Comparison of ENCODE assay signal across 18 cellular contexts in the genomic region with DNA sequence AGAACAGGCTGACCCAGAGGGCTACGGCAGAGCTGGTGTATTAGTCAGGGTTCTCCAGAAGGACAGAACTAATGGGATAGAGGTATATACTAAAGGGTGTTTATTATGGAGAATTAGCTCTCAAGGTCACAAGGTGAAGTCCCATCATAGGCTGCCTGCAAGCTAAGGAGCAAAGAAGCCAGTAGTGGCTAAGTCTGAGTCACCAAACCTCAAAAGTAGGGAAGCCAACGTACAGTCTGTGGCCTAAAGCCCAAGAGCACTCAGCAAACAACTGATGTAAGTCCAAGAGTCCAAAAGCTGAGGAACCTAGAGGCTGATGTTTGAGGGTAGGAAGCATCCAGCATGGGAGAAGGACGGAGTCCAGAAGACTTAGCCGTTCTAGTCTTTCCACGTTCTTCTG.
DNase-seq lines count a peak whose midpoint lies in the region; FAIRE-seq and TF ChIP-seq lines count a peak whose summit lies in the region.
"Had no signal": no experiment of that assay in that cellular context is flagged by ENCODE, and none has a peak within 500 bp of the region (broad histone marks: within the 10 kb centered on the region; RNA-seq: fewer than 3 reads in every experiment).

No MANE protein-coding gene starts in this region.

- H3K4me2 ChIP-seq in osteoblast (ENCODE audit: insufficient read depth, low read length), result peak overlapping the region; percentile 29
- H3K4me2 ChIP-seq: hepatocyte had no signal

- H3K27me3 ChIP-seq in bronchial epithelial cell (ENCODE audit: control insufficient read depth, insufficient read depth, low read length) (no peaks in the 10 kb centered on the region), osteoblast (ENCODE audit: insufficient read depth, low read length) (no peaks in the 10 kb centered on the region), suprapubic skin (no peaks in the 10 kb centered on the region)
- H3K27me3 ChIP-seq: BE2C, hepatocyte had no signal

- no peak for TF ChIP-seq EP300 in suprapubic skin (IDR thresholded peaks at IDR 0.05)

- H2AFZ ChIP-seq in osteoblast (ENCODE audit: low read length), result no peak overlapping the region
- H2AFZ ChIP-seq: hepatocyte had no signal

- peaks cover 31% of the 10 kb centered on the region for H3K4me1 ChIP-seq in osteoblast (ENCODE audit: insufficient read depth, low read length)
- peaks cover 12% of the 10 kb centered on the region for H3K4me1 ChIP-seq in suprapubic skin
- H3K4me1 ChIP-seq: BE2C, psoas muscle had no signal

- no peak overlapping the region for H3K4me3 ChIP-seq in bronchial epithelial cell (ENCODE audit: low read depth, low read length)
- no peak overlapping the region for H3K4me3 ChIP-seq in osteoblast (ENCODE audit: insufficient read depth, low read length)
- H3K4me3 ChIP-seq in suprapubic skin, result no peak overlapping the region
- H3K4me3 ChIP-seq: hepatocyte, psoas muscle had no signal

- H4K20me1 ChIP-seq in osteoblast (ENCODE audit: insufficient read depth, low read length), result no peaks in the 10 kb centered on the region

- WGBS in suprapubic skin, result 79% methylated on average over 5 of the region's 5 CpGs

- H3K4me1 Mint-ChIP-seq in osteocyte (ENCODE audit: unreplicated experiment), result peaks cover 44% of the 10 kb centered on the region

- TF ChIP-seq CTCF in bronchial epithelial cell (IDR thresholded peaks at IDR 0.05; ENCODE audit: insufficient read depth, low read length, severe bottlenecking) (no peak), osteoblast (IDR thresholded peaks at IDR 0.05; ENCODE audit: extremely low read depth, low read depth, low read length) (no peak), suprapubic skin (IDR thresholded peaks at IDR 0.05) (no peak), osteocyte (IDR thresholded peaks at IDR 0.05) (no peak)

- H3K4me3 Mint-ChIP-seq in osteocyte (ENCODE audit: unreplicated experiment), result no peak overlapping the region
- H3K4me3 Mint-ChIP-seq: central memory CD8-positive, alpha-beta T cell had no signal

- no peaks in the 10 kb centered on the region for H3K79me2 ChIP-seq in osteoblast (ENCODE audit: insufficient read depth, low read length)
- H3K79me2 ChIP-seq: hepatocyte had no signal

- H3K27ac ChIP-seq in osteoblast (ENCODE audit: low read depth, low read length) (peak overlapping the region; percentile 58), suprapubic skin (no peak overlapping the region)
- H3K27ac ChIP-seq: hepatocyte, psoas muscle had no signal

- TF ChIP-seq POLR2A in suprapubic skin (IDR thresholded peaks at IDR 0.05), result no peak

- no peaks in the 10 kb centered on the region for H3K27me3 Mint-ChIP-seq in osteocyte (ENCODE audit: unreplicated experiment)
- H3K27me3 Mint-ChIP-seq: central memory CD8-positive, alpha-beta T cell had no signal

- no peak overlapping the region for H3K27ac Mint-ChIP-seq in osteocyte (ENCODE audit: unreplicated experiment)

- no peaks in the 10 kb centered on the region for H3K9me3 ChIP-seq in osteoblast (ENCODE audit: low read depth, low read length)
- H3K9me3 ChIP-seq in suprapubic skin, result no peaks in the 10 kb centered on the region
- H3K9me3 ChIP-seq: BE2C, psoas muscle had no signal

- H3K36me3 Mint-ChIP-seq in osteocyte (ENCODE audit: unreplicated experiment), result peaks cover 3% of the 10 kb centered on the region

- H3K36me3 ChIP-seq in bronchial epithelial cell (ENCODE audit: control insufficient read depth, insufficient read depth, low read length) (no peaks in the 10 kb centered on the region), osteoblast (ENCODE audit: insufficient read depth, low read length) (no peaks in the 10 kb centered on the region), suprapubic skin (no peaks in the 10 kb centered on the region)
- H3K36me3 ChIP-seq: BE2C had no signal

- peak; percentile 38 for DNase-seq in H4 (ENCODE audit: low spot score)
- peak; percentile 77 for DNase-seq in NOMO-1 treated with DMSO at 0.1 percent for 48 hours (lab: John Stamatoyannopoulos, UW; ENCODE audit: unreplicated experiment)
- peak; percentile 40 for DNase-seq in bronchial epithelial cell (ENCODE audit: low read depth)
- DNase-seq in osteoblast (ENCODE audit: insufficient read length, low spot score, missing footprints), result no peak
- no peak for DNase-seq in NK-92 treated with Interleukin-12 subunit alpha and Interleukin-12 subunit beta, amount 100 ng/mL, for 24 hours (lab: John Stamatoyannopoulos, UW)
- no peak for DNase-seq in suprapubic skin (ENCODE audit: low spot score in 2 of 2)
- no peak for DNase-seq in stimulated activated CD4-positive, alpha-beta T cell treated with anti-CD3 and anti-CD28 coated beads, Interleukin-2, amount 100 ng/mL, for 24 hours
- DNase-seq in osteocyte (ENCODE audit: extremely low spot score, unreplicated experiment), result no peak
- DNase-seq: activated CD4-positive, CD25-positive, alpha-beta regulatory T cell treated with anti-CD3 and anti-CD28 coated beads, Interleukin-2, amount 50 U/mL, for 72 hours; activated CD8-positive, alpha-beta memory T cell treated with anti-CD3 and anti-CD28 coated beads, Interleukin-2, amount 50 U/mL, for 4 hours; activated naive CD4-positive, alpha-beta T cell treated with anti-CD3 and anti-CD28 coated beads, Interleukin-2, amount 50 U/mL, for 16 hours; BE2C; DMS53; NCI-H1436 treated with DMSO at 0.1 percent for 48 hours; psoas muscle had no signal

- no peak for FAIRE-seq in bronchial epithelial cell (lab: Jason Lieb, UNC)
- FAIRE-seq: HepG2 had no signal

- H3K9me3 Mint-ChIP-seq in osteocyte (ENCODE audit: unreplicated experiment), result peaks cover 3% of the 10 kb centered on the region
- H3K9me3 Mint-ChIP-seq: central memory CD8-positive, alpha-beta T cell had no signal

Comparison
In these comparisons a context has a peak if more than half of its experiments do, and no peak if none do; other contexts are left out.
1. DNase-seq: peak in H4 (single experiment), NOMO-1 treated with DMSO at 0.1 percent for 48 hours (single experiment) and bronchial epithelial cell (single experiment); none in osteoblast (single experiment), NK-92 treated with Interleukin-12 subunit alpha and Interleukin-12 subunit beta, amount 100 ng/mL, for 24 hours (single experiment), suprapubic skin (0 of 2), stimulated activated CD4-positive, alpha-beta T cell treated with anti-CD3 and anti-CD28 coated beads, Interleukin-2, amount 100 ng/mL, for 24 hours (0 of 2) and osteocyte (single experiment).